ENCODE assay signal across 9 cellular contexts in genomic region chr3:77825045-77825827, GRCh38.
DNase-seq lines count a peak whose midpoint lies in the region; ATAC-seq and TF ChIP-seq lines count a peak whose summit lies in the region.
"Had no signal": no experiment of that assay in that cellular context is flagged by ENCODE, and none has a peak within 500 bp of the region (broad histone marks: within the 10 kb centered on the region; RNA-seq: fewer than 3 reads in every experiment).

No MANE protein-coding gene starts in this region.

- H3K27ac Mint-ChIP-seq in chondrocyte (ENCODE audit: unreplicated experiment), result peak overlapping the region; percentile 85
- H3K27ac Mint-ChIP-seq in activated CD8-positive, alpha-beta memory T cell treated with anti-CD3 and anti-CD28 coated beads, Interleukin-2, amount 10 ng/mL, durations not matched to agents 7 days and 5 days, result no peak overlapping the region
- H3K27ac Mint-ChIP-seq in activated T-cell treated with anti-CD3 and anti-CD28 coated beads, Interleukin-2, amount 50 U/mL, for 72 hours, result no peak overlapping the region
- H3K27ac Mint-ChIP-seq: CD4-positive, alpha-beta memory T cell had no signal

- H3K36me3 Mint-ChIP-seq in chondrocyte (ENCODE audit: low read depth), result peaks cover 8% of the 10 kb centered on the region
- no peaks in the 10 kb centered on the region for H3K36me3 Mint-ChIP-seq in activated CD8-positive, alpha-beta memory T cell treated with anti-CD3 and anti-CD28 coated beads, Interleukin-2, amount 10 ng/mL, durations not matched to agents 7 days and 5 days
- peaks cover 2% of the 10 kb centered on the region in 2 donors for H3K36me3 Mint-ChIP-seq in activated T-cell treated with anti-CD3 and anti-CD28 coated beads, Interleukin-2, amount 50 U/mL, for 72 hours (ENCODE audit: insufficient read depth in 2 of 2)
- H3K36me3 Mint-ChIP-seq: CD4-positive, alpha-beta memory T cell had no signal

- DNase-seq in AG08396 (ENCODE audit: low spot score) (peak; percentile 59), chondrocyte (ENCODE audit: low spot score) (peak; percentile 72), lower lobe of right lung (peak; percentile 62), COR-L47 (lab: John Stamatoyannopoulos, UW) (no peak)
- DNase-seq in activated CD8-positive, alpha-beta memory T cell treated with anti-CD3 and anti-CD28 coated beads, Interleukin-2, amount 10 ng/mL, durations not matched to agents 7 days and 5 days, result no peak
- DNase-seq in activated T-cell treated with anti-CD3 and anti-CD28 coated beads, Interleukin-2, amount 50 U/mL, for 72 hours, result no peak

- no peak; the same call in 1 of the 2 replicates for TF ChIP-seq EP300 in Ishikawa (IDR thresholded peaks at IDR 0.05; ENCODE audit: borderline replicate concordance)

- peaks cover 33% of the 10 kb centered on the region for H3K9me3 Mint-ChIP-seq in chondrocyte (ENCODE audit: low read depth)
- peaks cover 13% of the 10 kb centered on the region for H3K9me3 Mint-ChIP-seq in activated CD8-positive, alpha-beta memory T cell treated with anti-CD3 and anti-CD28 coated beads, Interleukin-2, amount 10 ng/mL, durations not matched to agents 7 days and 5 days (ENCODE audit: low read depth)
- H3K9me3 Mint-ChIP-seq in activated T-cell treated with anti-CD3 and anti-CD28 coated beads, Interleukin-2, amount 50 U/mL, for 72 hours, result peaks cover 6 to 10% of the 10 kb centered on the region in 2 donors

- TF ChIP-seq CTCF in chondrocyte (IDR thresholded peaks at IDR 0.05) (no peak), lower lobe of right lung (IDR thresholded peaks at IDR 0.05) (no peak)

- CTCF ChIA-PET in activated CD8-positive, alpha-beta memory T cell treated with anti-CD3 and anti-CD28 coated beads, Interleukin-2, amount 10 ng/mL, durations not matched to agents 7 days and 5 days (lab: Charles Lee), result no interaction called here

- H3K27ac ChIP-seq in lower lobe of right lung, result peak overlapping the region; percentile 12

- H3K27me3 Mint-ChIP-seq in chondrocyte (ENCODE audit: low read depth), result no peaks in the 10 kb centered on the region
- no peaks in the 10 kb centered on the region for H3K27me3 Mint-ChIP-seq in activated CD8-positive, alpha-beta memory T cell treated with anti-CD3 and anti-CD28 coated beads, Interleukin-2, amount 10 ng/mL, durations not matched to agents 7 days and 5 days
- no peaks in the 10 kb centered on the region for H3K27me3 Mint-ChIP-seq in activated T-cell treated with anti-CD3 and anti-CD28 coated beads, Interleukin-2, amount 50 U/mL, for 72 hours (ENCODE audit: low read depth)
- H3K27me3 Mint-ChIP-seq: CD4-positive, alpha-beta memory T cell had no signal

- peaks cover 19% of the 10 kb centered on the region for H3K4me1 Mint-ChIP-seq in chondrocyte (ENCODE audit: low read depth)
- H3K4me1 Mint-ChIP-seq in activated CD8-positive, alpha-beta memory T cell treated with anti-CD3 and anti-CD28 coated beads, Interleukin-2, amount 10 ng/mL, durations not matched to agents 7 days and 5 days, result no peaks in the 10 kb centered on the region
- no peaks in the 10 kb centered on the region for H3K4me1 Mint-ChIP-seq in activated T-cell treated with anti-CD3 and anti-CD28 coated beads, Interleukin-2, amount 50 U/mL, for 72 hours (ENCODE audit: low read depth)
- H3K4me1 Mint-ChIP-seq: CD4-positive, alpha-beta memory T cell had no signal

- H3K4me1 ChIP-seq in lower lobe of right lung, result no peaks in the 10 kb centered on the region

- intact Hi-C loops in lower lobe of right lung (cut with DNase I), result no loop called here

- H3K4me3 Mint-ChIP-seq in chondrocyte (ENCODE audit: unreplicated experiment), result no peak overlapping the region
- no peak overlapping the region for H3K4me3 Mint-ChIP-seq in activated CD8-positive, alpha-beta memory T cell treated with anti-CD3 and anti-CD28 coated beads, Interleukin-2, amount 10 ng/mL, durations not matched to agents 7 days and 5 days
- H3K4me3 Mint-ChIP-seq in activated T-cell treated with anti-CD3 and anti-CD28 coated beads, Interleukin-2, amount 50 U/mL, for 72 hours, result no peak overlapping the region
- H3K4me3 Mint-ChIP-seq: CD4-positive, alpha-beta memory T cell had no signal

- H3K27me3 ChIP-seq in lower lobe of right lung (ENCODE audit: low read depth), result no peaks in the 10 kb centered on the region

- H3K36me3 ChIP-seq in lower lobe of right lung, result no peaks in the 10 kb centered on the region

- ATAC-seq in lower lobe of right lung, result peak; percentile 93 to 96
- ATAC-seq in activated CD8-positive, alpha-beta memory T cell treated with anti-CD3 and anti-CD28 coated beads, Interleukin-2, amount 10 ng/mL, durations not matched to agents 7 days and 5 days, result no peak
- no peak for ATAC-seq in activated T-cell treated with anti-CD3 and anti-CD28 coated beads, Interleukin-2, amount 50 U/mL, for 72 hours (replicated peaks in 1 of 2)
- ATAC-seq in GM18520 (IDR thresholded peaks at IDR 0.05; ENCODE audit: unreplicated experiment), result no peak

- H3K9me3 ChIP-seq in lower lobe of right lung, result peaks cover 4% of the 10 kb centered on the region

- no peak overlapping the region for H3K4me3 ChIP-seq in lower lobe of right lung

- no peak for TF ChIP-seq RAD21 in Ishikawa (IDR thresholded peaks at IDR 0.05; ENCODE audit: low read depth)

TF ChIP-seq in Ishikawa, 13 proteins besides CTCF, POLR2A, EP300 and RAD21:
- TF ChIP-seq FOXM1 (IDR thresholded peaks at IDR 0.05; ENCODE audit: borderline replicate concordance, low read depth), result no peak
- TF ChIP-seq USF1 (IDR thresholded peaks at IDR 0.05), result no peak
- no peak for TF ChIP-seq EGR1 (IDR thresholded peaks at IDR 0.05)
- peak; percentile 44; the same call in 1 of the 2 replicates for TF ChIP-seq NFIC (IDR thresholded peaks at IDR 0.05)
- no peak for TF ChIP-seq ZBTB7A (IDR thresholded peaks at IDR 0.05; ENCODE audit: low read depth)
- 0 out of 2 replicates have a peak, but pooled peaks have one; percentile 36 for TF ChIP-seq TEAD4 (IDR thresholded peaks at IDR 0.05)
- peak; percentile 84 for TF ChIP-seq TCF12 (IDR thresholded peaks at IDR 0.05; ENCODE audit: low read depth)
- no peak for TF ChIP-seq CREB1 (IDR thresholded peaks at IDR 0.05; ENCODE audit: low read depth)
- TF ChIP-seq YY1 (IDR thresholded peaks at IDR 0.05; ENCODE audit: low read depth), result 0 out of 2 replicates have a peak, but pooled peaks have one; percentile 23
- TF ChIP-seq MAX (IDR thresholded peaks at IDR 0.05), result peak; percentile 13; the same call in 1 of the 2 replicates
- no peak for TF ChIP-seq TAF1 (IDR thresholded peaks at IDR 0.05; ENCODE audit: low read depth)

Comparison
In these comparisons a context has a peak if more than half of its experiments do, and no peak if none do; other contexts are left out.
1. DNase-seq: peak in AG08396 (single experiment), chondrocyte (single experiment) and lower lobe of right lung (single experiment); none in COR-L47 (single experiment), activated CD8-positive, alpha-beta memory T cell treated with anti-CD3 and anti-CD28 coated beads, Interleukin-2, amount 10 ng/mL, durations not matched to agents 7 days and 5 days (single experiment) and activated T-cell treated with anti-CD3 and anti-CD28 coated beads, Interleukin-2, amount 50 U/mL, for 72 hours (0 of 2).
2. ATAC-seq: peak in lower lobe of right lung (2 of 2); none in activated CD8-positive, alpha-beta memory T cell treated with anti-CD3 and anti-CD28 coated beads, Interleukin-2, amount 10 ng/mL, durations not matched to agents 7 days and 5 days (single experiment), activated T-cell treated with anti-CD3 and anti-CD28 coated beads, Interleukin-2, amount 50 U/mL, for 72 hours (0 of 2) and GM18520 (single experiment).